Comparison of ENCODE assay signal across 13 cellular contexts in the genomic region with DNA sequence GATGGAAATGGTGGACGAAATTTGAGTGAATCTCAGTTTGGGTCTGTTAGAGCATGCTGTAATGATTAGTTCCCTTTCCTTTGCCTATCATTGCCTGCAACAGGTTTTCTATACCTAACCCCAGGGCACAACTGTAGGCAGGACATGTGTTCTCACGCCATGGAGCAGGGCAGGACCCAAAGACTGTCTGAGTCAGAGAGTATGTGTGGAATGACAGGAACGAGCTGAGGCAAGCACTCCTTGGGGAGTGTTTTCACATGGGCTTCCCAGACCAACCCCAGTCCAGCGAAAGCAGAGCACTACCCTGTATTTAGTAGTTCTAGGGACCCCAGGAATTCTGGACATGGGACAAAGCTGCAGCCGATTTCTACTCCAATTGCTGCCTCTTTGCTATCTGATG.
DNase-seq lines count a peak whose midpoint lies in the region; ATAC-seq, FAIRE-seq and TF ChIP-seq lines count a peak whose summit lies in the region.
"Had no signal": no experiment of that assay in that cellular context is flagged by ENCODE, and none has a peak within 500 bp of the region (broad histone marks: within the 10 kb centered on the region; RNA-seq: fewer than 3 reads in every experiment).

No MANE protein-coding gene starts in this region.

- peaks cover 26% of the 10 kb centered on the region for H3K4me1 Mint-ChIP-seq in astrocyte (ENCODE audit: low read depth, unreplicated experiment)

- DNase-seq in astrocyte (ENCODE audit: low read depth) = peak; percentile 60
- peak; percentile 96 for DNase-seq in iris pigment epithelial cell (ENCODE audit: low read depth)
- no peak for DNase-seq in upper lobe of right lung
- DNase-seq in stimulated activated naive CD4-positive, alpha-beta T cell (lab: John Stamatoyannopoulos, UW) = no peak
- DNase-seq in stimulated activated CD4-positive, alpha-beta T cell treated with anti-CD3 and anti-CD28 coated beads, Interleukin-1b, Interleukin-23, amount 100 ng/mL, for 48 hours = no peak
- DNase-seq: DND-41, left colon, NCI-H526, pancreas had no signal

- no peaks in the 10 kb centered on the region for H3K9me3 Mint-ChIP-seq in astrocyte (ENCODE audit: unreplicated experiment)

- H3K4me1 ChIP-seq in HEK293 (ENCODE audit: control insufficient read depth, insufficient read depth, low read length) (no peaks in the 10 kb centered on the region), astrocyte (ENCODE audit: insufficient read depth, low read length) (peaks cover 9% of the 10 kb centered on the region), upper lobe of right lung (no peaks in the 10 kb centered on the region)
- H3K4me1 ChIP-seq: pancreas had no signal

- peak overlapping the region; percentile 35 for H3K4me2 ChIP-seq in astrocyte (ENCODE audit: low read length)

- no peak overlapping the region for H3K4me3 Mint-ChIP-seq in astrocyte (ENCODE audit: unreplicated experiment)

- no peaks in the 10 kb centered on the region for H3K79me2 ChIP-seq in astrocyte (ENCODE audit: insufficient read depth, low read length)

- H3K27me3 ChIP-seq in astrocyte (ENCODE audit: insufficient read depth, low read length) (no peaks in the 10 kb centered on the region), upper lobe of right lung (no peaks in the 10 kb centered on the region)
- H3K27me3 ChIP-seq: pancreas had no signal

- CTCF ChIA-PET in HEK293 (lab: Yijun Ruan, JAX) = no interaction called here

- ATAC-seq in upper lobe of right lung = peak; percentile 78
- ATAC-seq in HG03196 (IDR thresholded peaks at IDR 0.05; ENCODE audit: unreplicated experiment) = no peak
- ATAC-seq: left colon had no signal

- POLR2A ChIA-PET in HEK293 (lab: Yijun Ruan, JAX) = no interaction called here

- no peak for TF ChIP-seq CTCF in HEK293 (tag by site-specific recombination; IDR thresholded peaks at IDR 0.05)
- TF ChIP-seq CTCF in astrocyte (IDR thresholded peaks at IDR 0.05; ENCODE audit: insufficient read depth, low read depth, low read length) = no peak
- TF ChIP-seq CTCF in upper lobe of right lung (IDR thresholded peaks at IDR 0.05) = no peak

- H3K36me3 ChIP-seq in HEK293 (ENCODE audit: control insufficient read depth in 2 of 2, insufficient read depth in 1 of 2, low read length in 2 of 2) = no peaks in the 10 kb centered on the region
- H3K36me3 ChIP-seq in astrocyte (ENCODE audit: insufficient read depth, low read length) = no peaks in the 10 kb centered on the region
- no peaks in the 10 kb centered on the region for H3K36me3 ChIP-seq in upper lobe of right lung
- H3K36me3 ChIP-seq: pancreas, thoracic aorta had no signal

- H2AFZ ChIP-seq in astrocyte (ENCODE audit: low read depth, low read length) = peak overlapping the region; percentile 8

- no peak overlapping the region for H3K4me3 ChIP-seq in HEK293 (ENCODE audit: low read depth, low read length)
- no peak overlapping the region for H3K4me3 ChIP-seq in astrocyte (ENCODE audit: insufficient read depth, low read depth, low read length)
- no peak overlapping the region for H3K4me3 ChIP-seq in upper lobe of right lung
- H3K4me3 ChIP-seq: pancreas, thoracic aorta had no signal

- H4K20me1 ChIP-seq in astrocyte (ENCODE audit: insufficient read depth, low read length) = no peaks in the 10 kb centered on the region

- H3K27ac Mint-ChIP-seq in astrocyte (ENCODE audit: unreplicated experiment) = peak overlapping the region; percentile 86

- H3K9me3 ChIP-seq in HEK293 (ENCODE audit: control insufficient read depth, insufficient read depth, low read depth, low read length) = no peaks in the 10 kb centered on the region
- no peaks in the 10 kb centered on the region for H3K9me3 ChIP-seq in astrocyte (ENCODE audit: insufficient read depth, low read depth, low read length)
- no peaks in the 10 kb centered on the region for H3K9me3 ChIP-seq in upper lobe of right lung
- H3K9me3 ChIP-seq: pancreas, thoracic aorta had no signal

- intact Hi-C loops in upper lobe of right lung (cut with DNase I) = no loop called here

- no peaks in the 10 kb centered on the region for H3K27me3 Mint-ChIP-seq in astrocyte (ENCODE audit: low read depth, unreplicated experiment)

- no peak overlapping the region for H3K9ac ChIP-seq in astrocyte (ENCODE audit: low read length)

- FAIRE-seq in astrocyte (lab: Jason Lieb, UNC) = peak; percentile 49
- FAIRE-seq: endometrium, pancreas had no signal

- no peaks in the 10 kb centered on the region for H3K36me3 Mint-ChIP-seq in astrocyte (ENCODE audit: low read depth, unreplicated experiment)

- H3K27ac ChIP-seq in HEK293 (ENCODE audit: extremely low read depth, low read depth, low read length) (no peak overlapping the region), astrocyte (ENCODE audit: low read depth, low read length) (peak overlapping the region; percentile 28), upper lobe of right lung (no peak overlapping the region)
- H3K27ac ChIP-seq: pancreas, thoracic aorta had no signal

TF ChIP-seq in HEK293, 187 proteins besides CTCF, POLR2A, EP300 and RAD21:
- TF ChIP-seq ZNF76 (tag by site-specific recombination; IDR thresholded peaks at IDR 0.05; ENCODE audit: borderline replicate concordance, low read depth) = no peak
- TF ChIP-seq SCRT2 (tag by site-specific recombination; IDR thresholded peaks at IDR 0.05) = 0 out of 2 replicates have a peak, but pooled peaks have one; percentile 18

Comparison
In these comparisons a context has a peak if more than half of its experiments do, and no peak if none do; other contexts are left out.
1. DNase-seq: peak in astrocyte (single experiment) and iris pigment epithelial cell (single experiment); none in upper lobe of right lung (single experiment), stimulated activated naive CD4-positive, alpha-beta T cell (0 of 6) and stimulated activated CD4-positive, alpha-beta T cell treated with anti-CD3 and anti-CD28 coated beads, Interleukin-1b, Interleukin-23, amount 100 ng/mL, for 48 hours (single experiment).